13 cellular contexts compared by ENCODE assay signal in the genomic region with DNA sequence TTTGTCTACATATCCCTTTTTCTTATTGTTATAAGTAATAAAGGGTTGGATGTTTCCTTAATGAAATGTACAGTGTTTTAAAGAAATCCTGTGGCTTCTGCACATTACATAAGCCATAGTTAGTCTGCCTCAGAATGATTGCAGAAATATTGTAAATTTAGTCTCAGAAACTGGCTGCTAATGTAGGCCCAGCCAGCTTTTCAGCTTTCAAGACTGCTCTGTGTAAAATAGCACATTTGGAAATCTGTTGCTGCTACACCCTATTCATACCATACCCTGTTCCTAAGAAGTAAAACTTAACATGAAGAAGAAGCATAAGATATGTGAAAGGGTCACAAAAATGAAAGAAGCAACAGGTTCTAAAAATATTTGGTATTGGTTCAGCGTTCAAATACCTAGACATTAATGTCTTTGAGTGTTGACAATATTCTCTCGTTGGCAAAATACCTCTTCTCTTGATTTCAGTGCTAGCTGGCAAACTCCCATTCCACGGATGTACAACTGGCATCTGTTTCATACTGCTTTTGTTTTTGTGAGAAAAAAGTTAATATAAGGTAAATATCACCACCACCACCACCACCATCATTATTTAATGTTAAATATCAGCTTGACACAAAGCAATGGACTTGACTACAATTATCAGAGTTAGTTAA. TPM values are rescaled to one million over a fixed set of nuclear protein-coding genes. Genes with fewer than 3 reads are reported as not detected.
DNase-seq lines count a peak whose midpoint lies in the region; ATAC-seq and TF ChIP-seq lines count a peak whose summit lies in the region.
"Had no signal": no experiment of that assay in that cellular context is flagged by ENCODE, and none has a peak within 500 bp of the region (broad histone marks: within the 10 kb centered on the region; RNA-seq: fewer than 3 reads in every experiment).

No MANE protein-coding gene starts in this region.

- peak; percentile 42 for ATAC-seq in GM19025 (IDR thresholded peaks at IDR 0.05; ENCODE audit: low read depth, unreplicated experiment)
- ATAC-seq in HG02588 (IDR thresholded peaks at IDR 0.05; ENCODE audit: unreplicated experiment): peak; percentile 37
- peak; percentile 58 for ATAC-seq in HG03432 (IDR thresholded peaks at IDR 0.05; ENCODE audit: unreplicated experiment)

- H3K27me3 ChIP-seq in neural progenitor cell (no peaks in the 10 kb centered on the region), BE2C (no peaks in the 10 kb centered on the region)

- H2AFZ ChIP-seq in neural progenitor cell (replicated peaks): peak overlapping the region; percentile 12

- H3K9ac ChIP-seq in neural progenitor cell: no peak overlapping the region

- DNase-seq in neural progenitor cell (ENCODE audit: low spot score) (no peak), NCI-H1092 treated with DMSO at 0.1 percent for 48 hours (lab: John Stamatoyannopoulos, UW) (no peak), NCI-H69 (lab: John Stamatoyannopoulos, UW) (no peak), BE2C (no peak)
- DNase-seq in activated effector memory CD4-positive, alpha-beta T cell treated with Interleukin-2 at 50 U/mL for 16 hours: no peak
- DNase-seq: COR-L47, cortex of kidney, midbrain, NCI-H82 had no signal

- H3K36me3 ChIP-seq in neural progenitor cell (no peaks in the 10 kb centered on the region), BE2C (no peaks in the 10 kb centered on the region)

- H4K20me1 ChIP-seq in neural progenitor cell (ENCODE audit: low read depth): no peaks in the 10 kb centered on the region

- H3K4me3 ChIP-seq in neural progenitor cell (no peak overlapping the region), BE2C (ENCODE audit: low read depth, low read length) (no peak overlapping the region)

- H3K79me2 ChIP-seq in neural progenitor cell (ENCODE audit: low read depth): no peaks in the 10 kb centered on the region

- H3K4me1 ChIP-seq in neural progenitor cell (no peaks in the 10 kb centered on the region), BE2C (no peaks in the 10 kb centered on the region)

- no peak overlapping the region for H3K27ac ChIP-seq in neural progenitor cell

- H3K4me2 ChIP-seq in neural progenitor cell: no peak overlapping the region

- TF ChIP-seq CTCF in neural progenitor cell (IDR thresholded peaks at IDR 0.05) (no peak), BE2C (IDR thresholded peaks at IDR 0.05; ENCODE audit: low read depth, low read length) (no peak)

- no peak overlapping the region for H3K4me3 Mint-ChIP-seq in neural progenitor cell

- H3K9me3 Mint-ChIP-seq in neural progenitor cell: peaks cover 3% of the 10 kb centered on the region
- H3K9me3 Mint-ChIP-seq: activated T-helper 2 cell treated with anti-CD3 and anti-CD28 coated beads, Interferon-gamma antibody, Interleukin-2, Interleukin-4, amounts not matched to agents 10 μg/mL and 5 μg/mL and 100 μg/mL, durations not matched to agents 14 hours and 24 hours and 36 hours had no signal

- H3K27ac Mint-ChIP-seq in neural progenitor cell: no peak overlapping the region
- H3K27ac Mint-ChIP-seq: activated T-helper 2 cell treated with anti-CD3 and anti-CD28 coated beads, Interferon-gamma antibody, Interleukin-2, Interleukin-4, amounts not matched to agents 10 μg/mL and 5 μg/mL and 100 μg/mL, durations not matched to agents 14 hours and 24 hours and 36 hours had no signal

- H3F3A ChIP-seq in neural progenitor cell (ENCODE audit: low read depth): no peaks in the 10 kb centered on the region

- H3K27me3 Mint-ChIP-seq in neural progenitor cell (ENCODE audit: insufficient read depth, low read depth): no peaks in the 10 kb centered on the region

- no peaks in the 10 kb centered on the region for H3K9me3 ChIP-seq in neural progenitor cell (ENCODE audit: low read depth)
- no peaks in the 10 kb centered on the region for H3K9me3 ChIP-seq in BE2C

- H3K36me3 Mint-ChIP-seq in neural progenitor cell: no peaks in the 10 kb centered on the region

- peaks cover 2% of the 10 kb centered on the region for H3K4me1 Mint-ChIP-seq in neural progenitor cell

RNA-seq across cellular contexts. Expression of gene NCKAP1, which starts 19.2 kb away (rescaled TPM):
- total RNA-seq in neural progenitor cell (ENCODE audit: low replicate concordance): 119 and 164 TPM in 2 replicates
- polyA plus RNA-seq in BE2C (2012; ENCODE audit: insufficient read depth, insufficient read length, low read depth): 27.3 TPM

RNA-seq across cellular contexts. Expression of gene DUSP19, which starts 21.1 kb away (rescaled TPM):
- total RNA-seq in neural progenitor cell (ENCODE audit: low replicate concordance): 3.5 and 6.7 TPM in 2 replicates
- 1.0 TPM for polyA plus RNA-seq in BE2C (2012; ENCODE audit: insufficient read depth, insufficient read length, low read depth)
